Comparison of ENCODE assay signal across 9 cellular contexts in the genomic region with DNA sequence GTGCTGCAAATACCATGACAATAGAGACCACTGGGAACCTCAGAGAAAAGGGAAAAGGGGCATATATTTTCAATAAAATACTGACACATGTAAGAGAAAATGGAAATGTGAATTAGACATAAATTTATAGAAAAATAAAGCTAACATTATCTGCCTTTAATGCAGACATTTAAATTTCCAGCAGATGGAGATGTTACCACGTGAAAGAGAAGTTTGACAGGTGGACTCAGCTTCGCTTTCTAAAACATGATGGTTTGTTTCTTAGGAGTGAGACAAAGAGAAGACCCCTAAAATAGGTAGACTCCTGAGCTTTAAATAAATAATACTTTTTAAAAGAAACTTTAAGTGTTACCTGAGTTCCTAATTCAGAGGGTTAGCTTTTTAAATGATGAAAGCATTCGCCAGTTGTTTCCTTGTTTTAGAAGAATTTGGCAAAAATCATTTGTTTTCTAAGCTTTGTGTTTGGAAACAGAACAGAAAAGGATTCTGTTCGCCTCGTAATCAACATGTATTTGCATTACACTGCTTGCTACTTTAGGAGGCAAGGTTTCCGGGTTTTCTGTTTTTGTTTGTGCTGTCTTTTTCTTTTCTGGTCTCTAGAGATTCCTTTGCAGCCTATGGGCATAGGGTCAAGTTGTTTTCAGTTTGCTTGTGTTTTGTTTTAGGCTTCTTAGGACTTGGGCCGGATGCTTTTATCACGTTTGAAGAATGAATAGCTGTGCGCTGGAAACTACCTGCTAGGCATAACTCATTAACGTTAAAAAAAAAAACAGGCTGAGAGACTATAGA.
DNase-seq lines count a peak whose midpoint lies in the region; ATAC-seq and TF ChIP-seq lines count a peak whose summit lies in the region.
"Had no signal": no experiment of that assay in that cellular context is flagged by ENCODE, and none has a peak within 500 bp of the region (broad histone marks: within the 10 kb centered on the region; RNA-seq: fewer than 3 reads in every experiment).

No MANE protein-coding gene starts in this region.

- no peaks in the 10 kb centered on the region for H3K36me3 ChIP-seq in Karpas-422 (ENCODE audit: insufficient read depth, low read length)
- no peaks in the 10 kb centered on the region for H3K36me3 ChIP-seq in breast epithelium
- H3K36me3 ChIP-seq in lower lobe of right lung = no peaks in the 10 kb centered on the region

- TF ChIP-seq CTCF in AG10803 (conservative IDR thresholded peaks at IDR 0.05; ENCODE audit: low read length) (peak; percentile 42), breast epithelium (IDR thresholded peaks at IDR 0.05) (peak in 2 of 3 donors; percentile 35 to 41), lower lobe of right lung (IDR thresholded peaks at IDR 0.05) (peak; percentile 64), GM10266 (IDR thresholded peaks at IDR 0.05; ENCODE audit: control insufficient read depth, insufficient read depth, low read depth, missing control alignments) (no peak)

- no peaks in the 10 kb centered on the region for H3K4me1 ChIP-seq in Karpas-422 (ENCODE audit: low read length)
- no peaks in the 10 kb centered on the region for H3K4me1 ChIP-seq in breast epithelium
- peaks cover 40% of the 10 kb centered on the region for H3K4me1 ChIP-seq in lower lobe of right lung

- intact Hi-C loops in breast epithelium (cut with DNase I; ENCODE audit: low total_unique reads) = no loop called here
- intact Hi-C loops in lower lobe of right lung (cut with DNase I) = loop anchor here (5.0 kb wide), 1 partner anchor 56 kb away; no protein-coding TSS in a partner anchor

- no peak for DNase-seq in AG10803 (ENCODE audit: low read depth)
- DNase-seq in Karpas-422 = peak; percentile 68
- no peak for DNase-seq in breast epithelium (ENCODE audit: low spot score in 2 of 2)
- DNase-seq in lower lobe of right lung = no peak
- DNase-seq in GM10266 (ENCODE audit: extremely low spot score) = no peak
- DNase-seq in stimulated activated CD4-positive, alpha-beta T cell treated with anti-CD3 and anti-CD28 coated beads, Interleukin-2, amount 100 ng/mL, for 24 hours = no peak
- DNase-seq in occipital lobe (lab: John Stamatoyannopoulos, UW) = no peak
- DNase-seq: activated effector memory CD4-positive, alpha-beta T cell treated with anti-CD3 and anti-CD28 coated beads, Interleukin-2, amount 50 U/mL, for 16 hours had no signal

- H3K9me2 ChIP-seq in Karpas-422 (replicated peaks; ENCODE audit: insufficient read depth, low read length) = no peaks in the 10 kb centered on the region

- TF ChIP-seq POLR2A in breast epithelium (IDR thresholded peaks at IDR 0.05) = no peak

- ATAC-seq in lower lobe of right lung (peak in 1 of 2 donors; percentile 77), GM21786 (IDR thresholded peaks at IDR 0.05; ENCODE audit: unreplicated experiment) (no peak)

- H3K27ac ChIP-seq in Karpas-422 (ENCODE audit: low read length) (no peak overlapping the region), breast epithelium (no peak overlapping the region), lower lobe of right lung (peak overlapping the region; percentile 25)

- H3K9me3 ChIP-seq in Karpas-422 (ENCODE audit: low read length) (no peaks in the 10 kb centered on the region), breast epithelium (no peaks in the 10 kb centered on the region), lower lobe of right lung (no peaks in the 10 kb centered on the region)

- no peaks in the 10 kb centered on the region for H4K20me1 ChIP-seq in Karpas-422 (ENCODE audit: insufficient read depth, low read depth, low read length)

- no peak overlapping the region for H2AFZ ChIP-seq in Karpas-422 (ENCODE audit: low read length)

- H3K4me2 ChIP-seq in Karpas-422 (ENCODE audit: low read depth, low read length, poor library complexity, severe bottlenecking) = no peak overlapping the region

- no peaks in the 10 kb centered on the region for H3K27me3 ChIP-seq in Karpas-422 (ENCODE audit: low read length)
- H3K27me3 ChIP-seq in breast epithelium = no peaks in the 10 kb centered on the region
- H3K27me3 ChIP-seq in lower lobe of right lung (ENCODE audit: low read depth) = no peaks in the 10 kb centered on the region

- H3K4me3 ChIP-seq in AG10803 (ENCODE audit: low read length) (no peak overlapping the region), Karpas-422 (ENCODE audit: low read length) (no peak overlapping the region), breast epithelium (no peak overlapping the region), lower lobe of right lung (no peak overlapping the region)

- no peaks in the 10 kb centered on the region for H3K79me2 ChIP-seq in Karpas-422 (ENCODE audit: low read length)

- no peak overlapping the region for H3K9ac ChIP-seq in Karpas-422 (ENCODE audit: low read length)
